In the genomic region with DNA sequence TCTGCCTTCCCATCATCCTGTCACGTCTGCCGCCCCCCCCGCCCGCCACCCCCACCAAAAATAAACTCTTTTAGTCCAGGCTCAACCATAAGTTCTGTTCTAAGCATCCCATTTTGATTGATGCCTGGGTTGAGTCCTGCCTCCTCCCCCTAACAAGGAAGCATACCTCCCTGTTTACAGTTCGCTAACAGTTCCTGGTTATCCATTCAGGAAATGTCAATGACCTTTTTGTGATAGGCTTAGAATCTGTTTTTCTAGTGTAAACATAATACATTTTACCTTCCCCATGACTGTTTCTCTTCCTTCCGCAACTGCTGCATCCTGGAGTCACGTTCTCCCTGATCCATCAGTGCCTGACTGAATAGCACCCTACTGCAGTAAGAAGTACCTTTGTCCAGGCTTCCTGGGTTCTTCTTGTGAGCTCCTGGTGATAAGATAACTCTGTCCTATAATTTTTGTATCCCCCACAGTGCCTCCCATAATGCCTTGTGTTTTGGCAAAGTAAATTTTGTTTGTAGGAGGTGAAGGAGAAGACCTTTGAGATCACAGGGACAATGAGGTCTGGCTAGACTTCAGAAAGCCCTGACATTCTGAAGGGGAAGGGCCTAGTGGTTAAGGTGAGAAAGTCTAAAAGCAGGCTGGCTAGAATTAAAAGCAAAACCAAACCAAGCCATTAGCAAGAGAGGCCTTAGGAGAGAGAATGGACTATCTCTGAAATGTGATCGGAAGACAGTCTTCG, we compare ENCODE assay signal across 1 cellular context.
TF ChIP-seq lines count a peak whose summit lies in the region.

No MANE protein-coding gene starts in this region.

TF ChIP-seq in HepG2, 621 proteins besides CTCF, POLR2A, EP300 and RAD21 (continued from another document and continues in another):
- TF ChIP-seq, protein P1, sequence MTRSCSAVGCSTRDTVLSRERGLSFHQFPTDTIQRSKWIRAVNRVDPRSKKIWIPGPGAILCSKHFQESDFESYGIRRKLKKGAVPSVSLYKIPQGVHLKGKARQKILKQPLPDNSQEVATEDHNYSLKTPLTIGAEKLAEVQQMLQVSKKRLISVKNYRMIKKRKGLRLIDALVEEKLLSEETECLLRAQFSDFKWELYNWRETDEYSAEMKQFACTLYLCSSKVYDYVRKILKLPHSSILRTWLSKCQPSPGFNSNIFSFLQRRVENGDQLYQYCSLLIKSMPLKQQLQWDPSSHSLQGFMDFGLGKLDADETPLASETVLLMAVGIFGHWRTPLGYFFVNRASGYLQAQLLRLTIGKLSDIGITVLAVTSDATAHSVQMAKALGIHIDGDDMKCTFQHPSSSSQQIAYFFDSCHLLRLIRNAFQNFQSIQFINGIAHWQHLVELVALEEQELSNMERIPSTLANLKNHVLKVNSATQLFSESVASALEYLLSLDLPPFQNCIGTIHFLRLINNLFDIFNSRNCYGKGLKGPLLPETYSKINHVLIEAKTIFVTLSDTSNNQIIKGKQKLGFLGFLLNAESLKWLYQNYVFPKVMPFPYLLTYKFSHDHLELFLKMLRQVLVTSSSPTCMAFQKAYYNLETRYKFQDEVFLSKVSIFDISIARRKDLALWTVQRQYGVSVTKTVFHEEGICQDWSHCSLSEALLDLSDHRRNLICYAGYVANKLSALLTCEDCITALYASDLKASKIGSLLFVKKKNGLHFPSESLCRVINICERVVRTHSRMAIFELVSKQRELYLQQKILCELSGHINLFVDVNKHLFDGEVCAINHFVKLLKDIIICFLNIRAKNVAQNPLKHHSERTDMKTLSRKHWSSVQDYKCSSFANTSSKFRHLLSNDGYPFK (CRISPR knock-in tag; IDR thresholded peaks at IDR 0.05; ENCODE audit: borderline replicate concordance), result 0 out of 2 replicates have a peak, but pooled peaks have one; percentile 4
- no peak for TF ChIP-seq EEA1 (CRISPR knock-in tag; IDR thresholded peaks at IDR 0.05; ENCODE audit: borderline replicate concordance)
- TF ChIP-seq, protein P2, sequence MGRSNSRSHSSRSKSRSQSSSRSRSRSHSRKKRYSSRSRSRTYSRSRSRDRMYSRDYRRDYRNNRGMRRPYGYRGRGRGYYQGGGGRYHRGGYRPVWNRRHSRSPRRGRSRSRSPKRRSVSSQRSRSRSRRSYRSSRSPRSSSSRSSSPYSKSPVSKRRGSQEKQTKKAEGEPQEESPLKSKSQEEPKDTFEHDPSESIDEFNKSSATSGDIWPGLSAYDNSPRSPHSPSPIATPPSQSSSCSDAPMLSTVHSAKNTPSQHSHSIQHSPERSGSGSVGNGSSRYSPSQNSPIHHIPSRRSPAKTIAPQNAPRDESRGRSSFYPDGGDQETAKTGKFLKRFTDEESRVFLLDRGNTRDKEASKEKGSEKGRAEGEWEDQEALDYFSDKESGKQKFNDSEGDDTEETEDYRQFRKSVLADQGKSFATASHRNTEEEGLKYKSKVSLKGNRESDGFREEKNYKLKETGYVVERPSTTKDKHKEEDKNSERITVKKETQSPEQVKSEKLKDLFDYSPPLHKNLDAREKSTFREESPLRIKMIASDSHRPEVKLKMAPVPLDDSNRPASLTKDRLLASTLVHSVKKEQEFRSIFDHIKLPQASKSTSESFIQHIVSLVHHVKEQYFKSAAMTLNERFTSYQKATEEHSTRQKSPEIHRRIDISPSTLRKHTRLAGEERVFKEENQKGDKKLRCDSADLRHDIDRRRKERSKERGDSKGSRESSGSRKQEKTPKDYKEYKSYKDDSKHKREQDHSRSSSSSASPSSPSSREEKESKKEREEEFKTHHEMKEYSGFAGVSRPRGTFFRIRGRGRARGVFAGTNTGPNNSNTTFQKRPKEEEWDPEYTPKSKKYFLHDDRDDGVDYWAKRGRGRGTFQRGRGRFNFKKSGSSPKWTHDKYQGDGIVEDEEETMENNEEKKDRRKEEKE (IDR thresholded peaks at IDR 0.05), result no peak
- TF ChIP-seq BCL6 (CRISPR knock-in tag; IDR thresholded peaks at IDR 0.05), result peak; percentile 95
- TF ChIP-seq ZFP36 (IDR thresholded peaks at IDR 0.05; ENCODE audit: borderline replicate concordance, low read depth, low read length, partially characterized antibody), result no peak
- no peak for TF ChIP-seq ZNF569 (CRISPR knock-in tag; IDR thresholded peaks at IDR 0.05; ENCODE audit: borderline replicate concordance)
- peak; percentile 80; the same call in 1 of the 2 replicates for TF ChIP-seq FOXP1 (IDR thresholded peaks at IDR 0.05)
- peak; percentile 92 for TF ChIP-seq FOXP1 (CRISPR knock-in tag; IDR thresholded peaks at IDR 0.05)
- TF ChIP-seq ZNF329 (CRISPR knock-in tag; IDR thresholded peaks at IDR 0.05; ENCODE audit: low read depth), result peak; percentile 93
- TF ChIP-seq CHD2 (IDR thresholded peaks at IDR 0.05; ENCODE audit: low read depth, low read length), result no peak
- no peak for TF ChIP-seq KAT7 (CRISPR knock-in tag; IDR thresholded peaks at IDR 0.05; ENCODE audit: borderline replicate concordance)
- no peak for TF ChIP-seq ZFP62 (CRISPR knock-in tag; IDR thresholded peaks at IDR 0.05)
- no peak for TF ChIP-seq ZNF563 (CRISPR knock-in tag; IDR thresholded peaks at IDR 0.05)
- TF ChIP-seq SNAPC2 (CRISPR knock-in tag; IDR thresholded peaks at IDR 0.05), result peak; percentile 32; the same call in 1 of the 2 replicates
- TF ChIP-seq KDM1A (CRISPR knock-in tag; IDR thresholded peaks at IDR 0.05), result no peak
- TF ChIP-seq RORA (CRISPR knock-in tag; IDR thresholded peaks at IDR 0.05), result no peak
- TF ChIP-seq YEATS2 (CRISPR knock-in tag; IDR thresholded peaks at IDR 0.05; ENCODE audit: borderline replicate concordance), result no peak
- TF ChIP-seq ZNF619 (CRISPR knock-in tag; IDR thresholded peaks at IDR 0.05), result no peak
- TF ChIP-seq ZNF724P (CRISPR knock-in tag; IDR thresholded peaks at IDR 0.05; ENCODE audit: borderline replicate concordance), result no peak
- no peak for TF ChIP-seq RFX5 (IDR thresholded peaks at IDR 0.05; ENCODE audit: low read depth, low read length)
- no peak for TF ChIP-seq RFX1 (IDR thresholded peaks at IDR 0.05)
- peak; percentile 13; the same call in 1 of the 2 replicates for TF ChIP-seq PHF8 (CRISPR knock-in tag; IDR thresholded peaks at IDR 0.05)
- peak; percentile 74 for TF ChIP-seq PPARG (CRISPR knock-in tag; conservative IDR thresholded peaks at IDR 0.05)
- no peak; the same call in 1 of the 2 replicates for TF ChIP-seq SSRP1 (CRISPR knock-in tag; IDR thresholded peaks at IDR 0.05)
- no peak for TF ChIP-seq ZEB1 (IDR thresholded peaks at IDR 0.05; ENCODE audit: insufficient replicate concordance, low read depth)
- no peak for TF ChIP-seq ZNF75D (CRISPR knock-in tag; IDR thresholded peaks at IDR 0.05; ENCODE audit: borderline replicate concordance)
- TF ChIP-seq, protein P3, sequence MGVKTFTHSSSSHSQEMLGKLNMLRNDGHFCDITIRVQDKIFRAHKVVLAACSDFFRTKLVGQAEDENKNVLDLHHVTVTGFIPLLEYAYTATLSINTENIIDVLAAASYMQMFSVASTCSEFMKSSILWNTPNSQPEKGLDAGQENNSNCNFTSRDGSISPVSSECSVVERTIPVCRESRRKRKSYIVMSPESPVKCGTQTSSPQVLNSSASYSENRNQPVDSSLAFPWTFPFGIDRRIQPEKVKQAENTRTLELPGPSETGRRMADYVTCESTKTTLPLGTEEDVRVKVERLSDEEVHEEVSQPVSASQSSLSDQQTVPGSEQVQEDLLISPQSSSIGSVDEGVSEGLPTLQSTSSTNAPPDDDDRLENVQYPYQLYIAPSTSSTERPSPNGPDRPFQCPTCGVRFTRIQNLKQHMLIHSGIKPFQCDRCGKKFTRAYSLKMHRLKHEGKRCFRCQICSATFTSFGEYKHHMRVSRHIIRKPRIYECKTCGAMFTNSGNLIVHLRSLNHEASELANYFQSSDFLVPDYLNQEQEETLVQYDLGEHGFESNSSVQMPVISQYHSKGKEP (CRISPR knock-in tag; IDR thresholded peaks at IDR 0.05), result no peak
- TF ChIP-seq ZNF343 (CRISPR knock-in tag; IDR thresholded peaks at IDR 0.05), result no peak
- peak; percentile 88 for TF ChIP-seq HOXD1 (CRISPR knock-in tag; IDR thresholded peaks at IDR 0.05)
- TF ChIP-seq ZNF274 (CRISPR knock-in tag; IDR thresholded peaks at IDR 0.05), result no peak
- TF ChIP-seq, protein P4, sequence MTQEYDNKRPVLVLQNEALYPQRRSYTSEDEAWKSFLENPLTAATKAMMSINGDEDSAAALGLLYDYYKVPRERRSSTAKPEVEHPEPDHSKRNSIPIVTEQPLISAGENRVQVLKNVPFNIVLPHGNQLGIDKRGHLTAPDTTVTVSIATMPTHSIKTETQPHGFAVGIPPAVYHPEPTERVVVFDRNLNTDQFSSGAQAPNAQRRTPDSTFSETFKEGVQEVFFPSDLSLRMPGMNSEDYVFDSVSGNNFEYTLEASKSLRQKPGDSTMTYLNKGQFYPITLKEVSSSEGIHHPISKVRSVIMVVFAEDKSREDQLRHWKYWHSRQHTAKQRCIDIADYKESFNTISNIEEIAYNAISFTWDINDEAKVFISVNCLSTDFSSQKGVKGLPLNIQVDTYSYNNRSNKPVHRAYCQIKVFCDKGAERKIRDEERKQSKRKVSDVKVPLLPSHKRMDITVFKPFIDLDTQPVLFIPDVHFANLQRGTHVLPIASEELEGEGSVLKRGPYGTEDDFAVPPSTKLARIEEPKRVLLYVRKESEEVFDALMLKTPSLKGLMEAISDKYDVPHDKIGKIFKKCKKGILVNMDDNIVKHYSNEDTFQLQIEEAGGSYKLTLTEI (CRISPR knock-in tag; conservative IDR thresholded peaks at IDR 0.05), result no peak
- TF ChIP-seq, protein P5, sequence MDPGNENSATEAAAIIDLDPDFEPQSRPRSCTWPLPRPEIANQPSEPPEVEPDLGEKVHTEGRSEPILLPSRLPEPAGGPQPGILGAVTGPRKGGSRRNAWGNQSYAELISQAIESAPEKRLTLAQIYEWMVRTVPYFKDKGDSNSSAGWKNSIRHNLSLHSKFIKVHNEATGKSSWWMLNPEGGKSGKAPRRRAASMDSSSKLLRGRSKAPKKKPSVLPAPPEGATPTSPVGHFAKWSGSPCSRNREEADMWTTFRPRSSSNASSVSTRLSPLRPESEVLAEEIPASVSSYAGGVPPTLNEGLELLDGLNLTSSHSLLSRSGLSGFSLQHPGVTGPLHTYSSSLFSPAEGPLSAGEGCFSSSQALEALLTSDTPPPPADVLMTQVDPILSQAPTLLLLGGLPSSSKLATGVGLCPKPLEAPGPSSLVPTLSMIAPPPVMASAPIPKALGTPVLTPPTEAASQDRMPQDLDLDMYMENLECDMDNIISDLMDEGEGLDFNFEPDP (CRISPR knock-in tag; conservative IDR thresholded peaks at IDR 0.05), result no peak
- TF ChIP-seq RNF2 (conservative IDR thresholded peaks at IDR 0.05; ENCODE audit: low read depth), result no peak
- TF ChIP-seq KLF15 (CRISPR knock-in tag; IDR thresholded peaks at IDR 0.05; ENCODE audit: borderline replicate concordance), result no peak
- TF ChIP-seq, protein P6, sequence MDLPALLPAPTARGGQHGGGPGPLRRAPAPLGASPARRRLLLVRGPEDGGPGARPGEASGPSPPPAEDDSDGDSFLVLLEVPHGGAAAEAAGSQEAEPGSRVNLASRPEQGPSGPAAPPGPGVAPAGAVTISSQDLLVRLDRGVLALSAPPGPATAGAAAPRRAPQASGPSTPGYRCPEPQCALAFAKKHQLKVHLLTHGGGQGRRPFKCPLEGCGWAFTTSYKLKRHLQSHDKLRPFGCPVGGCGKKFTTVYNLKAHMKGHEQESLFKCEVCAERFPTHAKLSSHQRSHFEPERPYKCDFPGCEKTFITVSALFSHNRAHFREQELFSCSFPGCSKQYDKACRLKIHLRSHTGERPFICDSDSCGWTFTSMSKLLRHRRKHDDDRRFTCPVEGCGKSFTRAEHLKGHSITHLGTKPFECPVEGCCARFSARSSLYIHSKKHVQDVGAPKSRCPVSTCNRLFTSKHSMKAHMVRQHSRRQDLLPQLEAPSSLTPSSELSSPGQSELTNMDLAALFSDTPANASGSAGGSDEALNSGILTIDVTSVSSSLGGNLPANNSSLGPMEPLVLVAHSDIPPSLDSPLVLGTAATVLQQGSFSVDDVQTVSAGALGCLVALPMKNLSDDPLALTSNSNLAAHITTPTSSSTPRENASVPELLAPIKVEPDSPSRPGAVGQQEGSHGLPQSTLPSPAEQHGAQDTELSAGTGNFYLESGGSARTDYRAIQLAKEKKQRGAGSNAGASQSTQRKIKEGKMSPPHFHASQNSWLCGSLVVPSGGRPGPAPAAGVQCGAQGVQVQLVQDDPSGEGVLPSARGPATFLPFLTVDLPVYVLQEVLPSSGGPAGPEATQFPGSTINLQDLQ (CRISPR knock-in tag; IDR thresholded peaks at IDR 0.05), result no peak
- TF ChIP-seq MIXL1 (CRISPR knock-in tag; IDR thresholded peaks at IDR 0.05), result peak; percentile 65
- TF ChIP-seq, protein P7, sequence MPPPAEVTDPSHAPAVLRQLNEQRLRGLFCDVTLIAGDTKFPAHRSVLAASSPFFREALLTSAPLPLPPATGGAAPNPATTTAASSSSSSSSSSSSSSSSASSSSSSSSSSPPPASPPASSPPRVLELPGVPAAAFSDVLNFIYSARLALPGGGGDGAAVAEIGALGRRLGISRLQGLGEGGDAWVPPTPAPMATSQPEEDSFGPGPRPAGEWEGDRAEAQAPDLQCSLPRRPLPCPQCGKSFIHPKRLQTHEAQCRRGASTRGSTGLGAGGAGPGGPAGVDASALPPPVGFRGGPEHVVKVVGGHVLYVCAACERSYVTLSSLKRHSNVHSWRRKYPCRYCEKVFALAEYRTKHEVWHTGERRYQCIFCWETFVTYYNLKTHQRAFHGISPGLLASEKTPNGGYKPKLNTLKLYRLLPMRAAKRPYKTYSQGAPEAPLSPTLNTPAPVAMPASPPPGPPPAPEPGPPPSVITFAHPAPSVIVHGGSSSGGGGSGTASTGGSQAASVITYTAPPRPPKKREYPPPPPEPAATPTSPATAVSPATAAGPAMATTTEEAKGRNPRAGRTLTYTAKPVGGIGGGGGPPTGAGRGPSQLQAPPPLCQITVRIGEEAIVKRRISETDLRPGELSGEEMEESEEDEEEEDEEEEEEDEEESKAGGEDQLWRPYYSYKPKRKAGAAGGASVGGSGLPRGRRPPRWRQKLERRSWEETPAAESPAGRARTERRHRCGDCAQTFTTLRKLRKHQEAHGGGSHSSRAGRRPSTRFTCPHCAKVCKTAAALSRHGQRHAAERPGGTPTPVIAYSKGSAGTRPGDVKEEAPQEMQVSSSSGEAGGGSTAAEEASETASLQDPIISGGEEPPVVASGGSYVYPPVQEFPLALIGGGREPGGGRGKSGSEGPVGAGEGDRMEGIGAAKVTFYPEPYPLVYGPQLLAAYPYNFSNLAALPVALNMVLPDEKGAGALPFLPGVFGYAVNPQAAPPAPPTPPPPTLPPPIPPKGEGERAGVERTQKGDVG (CRISPR knock-in tag; IDR thresholded peaks at IDR 0.05; ENCODE audit: borderline replicate concordance), result no peak
- peak; percentile 20; the same call in 1 of the 2 replicates for TF ChIP-seq KDM6A (CRISPR knock-in tag; IDR thresholded peaks at IDR 0.05; ENCODE audit: low read depth)
- TF ChIP-seq ZNF543 (CRISPR knock-in tag; IDR thresholded peaks at IDR 0.05), result no peak
- TF ChIP-seq, protein P8, sequence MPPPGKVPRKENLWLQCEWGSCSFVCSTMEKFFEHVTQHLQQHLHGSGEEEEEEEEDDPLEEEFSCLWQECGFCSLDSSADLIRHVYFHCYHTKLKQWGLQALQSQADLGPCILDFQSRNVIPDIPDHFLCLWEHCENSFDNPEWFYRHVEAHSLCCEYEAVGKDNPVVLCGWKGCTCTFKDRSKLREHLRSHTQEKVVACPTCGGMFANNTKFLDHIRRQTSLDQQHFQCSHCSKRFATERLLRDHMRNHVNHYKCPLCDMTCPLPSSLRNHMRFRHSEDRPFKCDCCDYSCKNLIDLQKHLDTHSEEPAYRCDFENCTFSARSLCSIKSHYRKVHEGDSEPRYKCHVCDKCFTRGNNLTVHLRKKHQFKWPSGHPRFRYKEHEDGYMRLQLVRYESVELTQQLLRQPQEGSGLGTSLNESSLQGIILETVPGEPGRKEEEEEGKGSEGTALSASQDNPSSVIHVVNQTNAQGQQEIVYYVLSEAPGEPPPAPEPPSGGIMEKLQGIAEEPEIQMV (CRISPR knock-in tag; IDR thresholded peaks at IDR 0.05; ENCODE audit: low read depth), result no peak
